10 cellular contexts compared by ENCODE assay signal in genomic region chr15:32838820-32839219, GRCh38.
DNase-seq lines count a peak whose midpoint lies in the region; ATAC-seq and TF ChIP-seq lines count a peak whose summit lies in the region.
"Had no signal": no experiment of that assay in that cellular context is flagged by ENCODE, and none has a peak within 500 bp of the region (broad histone marks: within the 10 kb centered on the region; RNA-seq: fewer than 3 reads in every experiment).

No MANE protein-coding gene starts in this region.

- ATAC-seq in natural killer cell (no peak), HG03175 (IDR thresholded peaks at IDR 0.05; ENCODE audit: unreplicated experiment) (no peak)
- ATAC-seq: activated CD8-positive, alpha-beta T cell treated with anti-CD3 and anti-CD28 coated beads for 36 hours had no signal

- H3K4me3 ChIP-seq in breast epithelium (no peak overlapping the region), adrenal gland (no peak overlapping the region)
- H3K4me3 ChIP-seq: BLaER1 treated with 17β-estradiol and CSF1 and Interleukin-3, amounts not matched to agents 10 nM and 100 nM had no signal

- no peaks in the 10 kb centered on the region for H3K27me3 ChIP-seq in breast epithelium
- H3K27me3 ChIP-seq in adrenal gland = peaks cover 4% of the 10 kb centered on the region
- H3K27me3 ChIP-seq: BLaER1 treated with 17β-estradiol and CSF1 and Interleukin-3, amounts not matched to agents 10 nM and 100 nM had no signal

- intact Hi-C loops in MCF 10A (cut with micrococcal nuclease) (no loop called here), breast epithelium (cut with DNase I; ENCODE audit: low total_unique reads) (loop anchor here (2.0 to 5.0 kb wide), 2 partner anchors 32 to 318 kb away; no protein-coding TSS in a partner anchor), adrenal gland (cut with DNase I) (no loop called here), natural killer cell (cut with micrococcal nuclease) (no loop called here)

- no peaks in the 10 kb centered on the region for H3K36me3 Mint-ChIP-seq in MCF 10A (ENCODE audit: insufficient read depth, unreplicated experiment)
- no peaks in the 10 kb centered on the region for H3K36me3 Mint-ChIP-seq in natural killer cell

- BruUV-seq in MCF 10A (replicated peaks; lab: Mats Ljungman, UMichigan) = no TSS peak

- H3K27ac Mint-ChIP-seq in MCF 10A (ENCODE audit: low read depth, unreplicated experiment) (no peak overlapping the region), natural killer cell (no peak overlapping the region)
- H3K27ac Mint-ChIP-seq: activated CD8-positive, alpha-beta T cell treated with anti-CD3 and anti-CD28 coated beads for 36 hours had no signal

- H3K27me3 Mint-ChIP-seq in MCF 10A (ENCODE audit: insufficient read depth, unreplicated experiment) = no peaks in the 10 kb centered on the region
- H3K27me3 Mint-ChIP-seq in natural killer cell (ENCODE audit: low read depth in 2 of 2) = peaks cover 0 to 33% of the 10 kb centered on the region in 2 donors

- CTCF ChIA-PET in MCF 10A (lab: Yijun Ruan, JAX) = interaction anchor here (0.6 to 2.2 kb wide), 3 partner anchors 12 to 98 kb away, joined by 4 to 11 read pairs (median 4); no protein-coding TSS in a partner anchor

- H3K9me3 ChIP-seq in breast epithelium (no peaks in the 10 kb centered on the region), adrenal gland (replicated peaks in 1 of 3) (no peaks in the 10 kb centered on the region)
- H3K9me3 ChIP-seq: BLaER1 treated with 17β-estradiol and CSF1 and Interleukin-3, amounts not matched to agents 10 nM and 100 nM had no signal

- H3K4me1 ChIP-seq in breast epithelium (no peaks in the 10 kb centered on the region), adrenal gland (replicated peaks in 1 of 2) (no peaks in the 10 kb centered on the region)

- POLR2A ChIA-PET in MCF 10A (lab: Yijun Ruan, JAX) = no interaction called here

- no peaks in the 10 kb centered on the region for H3K4me1 Mint-ChIP-seq in MCF 10A (ENCODE audit: insufficient read depth, unreplicated experiment)
- no peaks in the 10 kb centered on the region for H3K4me1 Mint-ChIP-seq in natural killer cell

- H3K9me3 Mint-ChIP-seq in MCF 10A (ENCODE audit: unreplicated experiment) (no peaks in the 10 kb centered on the region), natural killer cell (no peaks in the 10 kb centered on the region)
- H3K9me3 Mint-ChIP-seq: activated CD8-positive, alpha-beta T cell treated with anti-CD3 and anti-CD28 coated beads for 36 hours had no signal

- H3K27ac ChIP-seq in breast epithelium = no peak overlapping the region
- no peak overlapping the region for H3K27ac ChIP-seq in adrenal gland
- H3K27ac ChIP-seq: BLaER1 treated with 17β-estradiol and CSF1 and Interleukin-3, amounts not matched to agents 10 nM and 100 nM had no signal

- WGBS in adrenal gland, 4 donors = 32 to 54% (median 53%) methylated on average over 8 of the region's 8 CpGs

- H3K4me3 Mint-ChIP-seq in MCF 10A (ENCODE audit: unreplicated experiment) (no peak overlapping the region), natural killer cell (no peak overlapping the region)
- H3K4me3 Mint-ChIP-seq: activated CD8-positive, alpha-beta T cell treated with anti-CD3 and anti-CD28 coated beads for 36 hours had no signal

- TF ChIP-seq POLR2A in breast epithelium (IDR thresholded peaks at IDR 0.05) (no peak), adrenal gland (IDR thresholded peaks at IDR 0.05) (no peak)

- DNase-seq in MCF 10A (ENCODE audit: unreplicated experiment) (peak; percentile 77), breast epithelium (ENCODE audit: low spot score in 2 of 2) (no peak), adrenal gland (peak in 5 of 7 donors; percentile 17 to 54 (median 22)), islet precursor cell (peak; percentile 68), natural killer cell (no peak)
- no peak for DNase-seq in activated CD4-positive, alpha-beta T cell treated with anti-CD3 and anti-CD28 coated beads, Interleukin-2, amount 50 U/mL, for 4 hours
- DNase-seq in stimulated activated CD4-positive, alpha-beta T cell treated with anti-CD3 and anti-CD28 coated beads, Interleukin-2, amount 100 ng/mL, for 24 hours = no peak
- DNase-seq: activated CD8-positive, alpha-beta T cell treated with anti-CD3 and anti-CD28 coated beads for 36 hours had no signal

- H3K36me3 ChIP-seq in breast epithelium = no peaks in the 10 kb centered on the region
- H3K36me3 ChIP-seq in adrenal gland (replicated peaks in 1 of 2) = no peaks in the 10 kb centered on the region

- no peak for TF ChIP-seq CTCF in MCF 10A (IDR thresholded peaks at IDR 0.05; ENCODE audit: unreplicated experiment)
- TF ChIP-seq CTCF in breast epithelium (IDR thresholded peaks at IDR 0.05) = no peak
- no peak for TF ChIP-seq CTCF in adrenal gland (IDR thresholded peaks at IDR 0.05)
- no peak for TF ChIP-seq CTCF in natural killer cell (IDR thresholded peaks at IDR 0.05)

Comparison
In these comparisons a context has a peak if more than half of its experiments do, and no peak if none do; other contexts are left out.
1. DNase-seq: peak in MCF 10A (single experiment), adrenal gland (5 of 7) and islet precursor cell (single experiment); none in breast epithelium (0 of 2), natural killer cell (single experiment), activated CD4-positive, alpha-beta T cell treated with anti-CD3 and anti-CD28 coated beads, Interleukin-2, amount 50 U/mL, for 4 hours (0 of 2) and stimulated activated CD4-positive, alpha-beta T cell treated with anti-CD3 and anti-CD28 coated beads, Interleukin-2, amount 100 ng/mL, for 24 hours (0 of 2).